In the genomic region with DNA sequence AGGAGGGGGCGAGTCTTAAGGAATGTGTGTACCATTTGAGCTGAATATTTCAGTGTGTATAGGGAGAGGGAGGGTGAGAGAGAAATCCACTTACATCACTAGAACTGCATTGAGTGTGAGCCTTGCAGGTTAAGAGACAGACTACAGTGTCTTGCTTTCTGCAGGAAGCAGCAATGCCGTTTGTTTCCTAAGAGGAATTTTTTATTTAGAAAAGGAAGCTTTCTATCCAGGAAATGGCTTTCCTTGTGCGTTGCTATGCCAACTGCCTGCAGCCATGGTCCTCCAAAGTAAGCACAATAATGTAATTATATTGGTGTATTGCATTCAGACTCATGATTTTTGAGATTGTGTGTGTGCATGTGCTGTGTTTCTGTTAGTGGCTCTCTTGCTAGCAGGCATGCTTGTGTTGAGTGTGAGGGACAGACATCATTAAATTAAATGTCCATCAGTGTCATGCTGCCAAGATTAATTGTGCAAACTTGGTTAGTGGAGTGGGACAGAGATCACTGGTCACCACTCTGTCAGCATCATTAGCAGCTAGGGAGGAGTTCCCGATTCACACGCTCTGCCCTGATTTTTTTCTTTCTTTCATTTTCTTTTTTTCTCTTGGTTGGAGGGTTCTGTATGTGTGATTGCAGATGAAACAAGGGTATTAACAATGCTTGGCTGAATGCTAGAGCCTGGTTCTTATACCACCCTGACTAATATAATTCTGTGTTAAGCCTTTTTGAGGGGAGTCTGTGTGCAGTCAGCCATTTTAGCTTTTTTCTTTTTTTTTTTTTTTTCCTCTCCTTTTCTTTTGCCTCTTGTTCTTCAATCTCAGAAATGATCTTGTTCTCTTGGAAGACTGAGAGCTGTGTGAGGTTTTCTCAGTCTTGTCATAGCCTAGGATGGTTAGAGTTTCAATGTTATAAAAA, we compare ENCODE assay signal across 8 cellular contexts.
DNase-seq lines count a peak whose midpoint lies in the region; ATAC-seq and TF ChIP-seq lines count a peak whose summit lies in the region.

No MANE protein-coding gene starts in this region.

- H3K4me1 Mint-ChIP-seq in H9 = peaks cover 11 to 12% of the 10 kb centered on the region in 2 experiments

- H3F3A ChIP-seq in SK-N-SH (replicated peaks; ENCODE audit: insufficient read depth) = peaks cover 17% of the 10 kb centered on the region
- peaks cover 8% of the 10 kb centered on the region for H3F3A ChIP-seq in smooth muscle cell (ENCODE audit: low read depth)

- POLR2A ChIA-PET in SK-N-SH (lab: Yijun Ruan, JAX) = interaction anchor here (0.6 kb wide), 1 partner anchor 166 kb away, joined by 3 read pairs; no protein-coding TSS in a partner anchor

- 17% methylated on average over 5 of the region's 5 CpGs for WGBS in SK-N-SH (ENCODE audit: low lambda C conversion rate)
- 77% methylated on average over 5 of the region's 5 CpGs for WGBS in smooth muscle cell (ENCODE audit: low lambda C conversion rate)
- WGBS in H9 (ENCODE audit: extremely low coverage, insufficient read length, low lambda C conversion rate) = no CpG with 5 or more reads among the region's 5 CpGs

- no peak overlapping the region for H2BK20ac ChIP-seq in H9 (ENCODE audit: low read depth, low read length, poor library complexity, severe bottlenecking)

- no peak overlapping the region for H3K18ac ChIP-seq in H9 (ENCODE audit: insufficient read length, low read depth, low read length)

- H4K20me1 ChIP-seq in SK-N-SH (ENCODE audit: insufficient read depth) = no peaks in the 10 kb centered on the region
- H4K20me1 ChIP-seq in smooth muscle cell (ENCODE audit: low read depth) = no peaks in the 10 kb centered on the region
- no peaks in the 10 kb centered on the region for H4K20me1 ChIP-seq in H9 (ENCODE audit: control insufficient read depth, insufficient read depth, insufficient read length)

- H3K23me2 ChIP-seq in H9 (ENCODE audit: insufficient read length, low read depth, low read length, poor library complexity, severe bottlenecking) = no peaks in the 10 kb centered on the region

- H3T11ph ChIP-seq in H9 (ENCODE audit: low read length) = no peak overlapping the region

- H3K9me2 ChIP-seq in SK-N-SH = no peaks in the 10 kb centered on the region

- CTCF ChIA-PET in SK-N-SH (lab: Yijun Ruan, JAX) = interaction anchor here (0.5 to 1.7 kb wide), 12 partner anchors 9 to 537 kb away, joined by 3 to 5 read pairs (median 3); no protein-coding TSS in a partner anchor

- no peak overlapping the region for H3K56ac ChIP-seq in H9 (ENCODE audit: insufficient read length, low read depth, low read length)

- intact Hi-C loops in left ventricle myocardium superior (cut with micrococcal nuclease) = no loop called here

- H3K14ac ChIP-seq in H9 (ENCODE audit: insufficient read depth, low read length) = no peak overlapping the region

- H3K9ac ChIP-seq in SK-N-SH = peak overlapping the region; percentile 77
- no peak overlapping the region for H3K9ac ChIP-seq in smooth muscle cell (ENCODE audit: low read depth)
- H3K9ac ChIP-seq in H9 (ENCODE audit: extremely low read depth, insufficient read length, low read length) = no peak overlapping the region

- peak; percentile 46 for DNase-seq in SK-N-SH
- DNase-seq in left ventricle myocardium superior = no peak
- no peak for DNase-seq in smooth muscle cell (lab: John Stamatoyannopoulos, UW; ENCODE audit: unreplicated experiment)
- DNase-seq in DMS 273 treated with DMSO at 0.1 percent for 48 hours (lab: John Stamatoyannopoulos, UW) = no peak
- no peak for DNase-seq in islet precursor cell
- DNase-seq in H9 = no peak

- H3K79me2 ChIP-seq in SK-N-SH (ENCODE audit: insufficient read depth) (peaks cover 31% of the 10 kb centered on the region), smooth muscle cell (ENCODE audit: low read depth) (peaks cover 15% of the 10 kb centered on the region), H9 (ENCODE audit: insufficient read depth, low read length) (no peaks in the 10 kb centered on the region)

- no peak overlapping the region for H3K4me3 Mint-ChIP-seq in H9

- H4K91ac ChIP-seq in H9 (ENCODE audit: insufficient read length, low read depth, low read length) = no peak overlapping the region

- H2BK120ac ChIP-seq in H9 (ENCODE audit: low read depth, low read length, poor library complexity, severe bottlenecking) = no peak overlapping the region

- peak overlapping the region; percentile 88 to 97 for H3K27ac ChIP-seq in SK-N-SH (ENCODE audit: low read depth in 2 of 2, low read length in 1 of 2)
- no peak overlapping the region for H3K27ac ChIP-seq in smooth muscle cell (ENCODE audit: low read depth)
- H3K27ac ChIP-seq in H9 (ENCODE audit: insufficient read length, low read depth, low read length) = no peak overlapping the region

- no peak overlapping the region for H3K23ac ChIP-seq in H9 (ENCODE audit: insufficient read length, low read depth, low read length)

- no peak overlapping the region for H4K5ac ChIP-seq in H9 (ENCODE audit: insufficient read length, low read depth, low read length)

- peak overlapping the region; percentile 45 to 59 for H3K4me3 ChIP-seq in SK-N-SH (ENCODE audit: low read depth in 2 of 2, low read length in 1 of 2)
- H3K4me3 ChIP-seq in smooth muscle cell = no peak overlapping the region

- peak overlapping the region; percentile 83 for H3K4me2 ChIP-seq in SK-N-SH
- peak overlapping the region; percentile 8 for H3K4me2 ChIP-seq in smooth muscle cell
- H3K4me2 ChIP-seq in H9 (ENCODE audit: insufficient read depth, insufficient read length, low read length) = no peak overlapping the region

- no peaks in the 10 kb centered on the region for H3K79me1 ChIP-seq in H9 (ENCODE audit: insufficient read depth, low read depth, low read length, poor library complexity, severe bottlenecking)

- H3K36me3 Mint-ChIP-seq in H9 (ENCODE audit: insufficient read depth in 1 of 3, low read depth in 3 of 3) = no peaks in the 10 kb centered on the region; a peak in 1 of 7 replicates

- TF ChIP-seq EP300 in SK-N-SH (IDR thresholded peaks at IDR 0.05; ENCODE audit: borderline replicate concordance in 1 of 2, low read depth in 1 of 2, low read length in 1 of 2) = peak in 1 of 2 experiments; percentile 98; a peak in 2 of 4 replicates

- no peak overlapping the region for H2BK15ac ChIP-seq in H9 (ENCODE audit: low read depth, low read length)

- H2AFZ ChIP-seq in SK-N-SH (ENCODE audit: low read depth) (peak overlapping the region; percentile 48; the same call in 1 of the 2 replicates), smooth muscle cell (ENCODE audit: low read depth) (no peak overlapping the region), H9 (ENCODE audit: low read length) (no peak overlapping the region)

- no peak overlapping the region for H4K8ac ChIP-seq in H9 (replicated peaks; ENCODE audit: insufficient read length, low read depth, low read length)

- no peak overlapping the region for H3K27ac Mint-ChIP-seq in H9

- no peak overlapping the region for H3K4ac ChIP-seq in H9 (ENCODE audit: low read depth, low read length)

- H3K27me3 ChIP-seq in SK-N-SH (ENCODE audit: insufficient read depth) = no peaks in the 10 kb centered on the region
- H3K27me3 ChIP-seq in smooth muscle cell (ENCODE audit: low read depth) = no peaks in the 10 kb centered on the region
- no peaks in the 10 kb centered on the region for H3K27me3 ChIP-seq in H9 (ENCODE audit: insufficient read depth, low read length)

- TF ChIP-seq RAD21 in SK-N-SH (IDR thresholded peaks at IDR 0.05; ENCODE audit: low read length) = 0 out of 2 replicates have a peak, but pooled peaks have one; percentile 29

- H2AK5ac ChIP-seq in H9 (ENCODE audit: insufficient read length, low read length) = no peak overlapping the region

- ATAC-seq in GM19351 (IDR thresholded peaks at IDR 0.05; ENCODE audit: unreplicated experiment) = peak; percentile 70
- peak; percentile 57 for ATAC-seq in left ventricle myocardium superior
- ATAC-seq in HG03469 (IDR thresholded peaks at IDR 0.05; ENCODE audit: unreplicated experiment) = no peak

- H3K9me3 ChIP-seq in SK-N-SH (no peaks in the 10 kb centered on the region), smooth muscle cell (replicated peaks; ENCODE audit: low read depth) (no peaks in the 10 kb centered on the region), H9 (ENCODE audit: control insufficient read depth, low read depth, low read length) (no peaks in the 10 kb centered on the region)

- TF ChIP-seq CTCF in SK-N-SH (IDR thresholded peaks at IDR 0.05) (no peak), smooth muscle cell (IDR thresholded peaks at IDR 0.05; ENCODE audit: borderline replicate concordance, insufficient read depth, poor library complexity, severe bottlenecking) (no peak), H9 (conservative IDR thresholded peaks at IDR 0.05) (no peak)

- no peak overlapping the region for H2BK12ac ChIP-seq in H9 (ENCODE audit: insufficient read length, low read depth, low read length)

- H3K36me3 ChIP-seq in SK-N-SH (replicated peaks in 1 of 2; ENCODE audit: control insufficient read depth in 1 of 2, insufficient read depth in 2 of 2, low read length in 1 of 2) = no peaks in the 10 kb centered on the region
- no peaks in the 10 kb centered on the region for H3K36me3 ChIP-seq in smooth muscle cell (ENCODE audit: low read depth)

- H3K4me1 ChIP-seq in SK-N-SH (ENCODE audit: control insufficient read depth in 1 of 2, insufficient read depth in 2 of 2, low read depth in 1 of 2, low read length in 1 of 2) = peaks cover 12 to 20% of the 10 kb centered on the region in 2 experiments; a peak in 3 of 4 replicates
- peaks cover 8% of the 10 kb centered on the region for H3K4me1 ChIP-seq in smooth muscle cell (ENCODE audit: low read depth)
- H3K4me1 ChIP-seq in H9 (ENCODE audit: insufficient read depth, low read length) = peaks cover 5% of the 10 kb centered on the region; the same call in 1 of the 2 replicates

- H3K27me3 Mint-ChIP-seq in H9 (ENCODE audit: low read depth) = no peaks in the 10 kb centered on the region; the same call in 1 of the 2 replicates

- no peaks in the 10 kb centered on the region for H3K9me3 Mint-ChIP-seq in H9

- H2BK5ac ChIP-seq in H9 (ENCODE audit: insufficient read length, low read length) = no peak overlapping the region

TF ChIP-seq in SK-N-SH, 30 proteins besides CTCF, POLR2A, EP300 and RAD21 (continues in another document):
- TF ChIP-seq CHD2 (IDR thresholded peaks at IDR 0.05; ENCODE audit: low read length, partially characterized antibody) (peak; percentile 90), TAF1 (IDR thresholded peaks at IDR 0.05; ENCODE audit: borderline replicate concordance, low read depth, low read length) (0 out of 2 replicates have a peak, but pooled peaks have one; percentile 7), MEF2A (IDR thresholded peaks at IDR 0.05; ENCODE audit: borderline replicate concordance, low read depth) (no peak), FOXJ3 (CRISPR knock-in tag; IDR thresholded peaks at IDR 0.05) (peak; percentile 99)
- TF ChIP-seq, protein P1, sequence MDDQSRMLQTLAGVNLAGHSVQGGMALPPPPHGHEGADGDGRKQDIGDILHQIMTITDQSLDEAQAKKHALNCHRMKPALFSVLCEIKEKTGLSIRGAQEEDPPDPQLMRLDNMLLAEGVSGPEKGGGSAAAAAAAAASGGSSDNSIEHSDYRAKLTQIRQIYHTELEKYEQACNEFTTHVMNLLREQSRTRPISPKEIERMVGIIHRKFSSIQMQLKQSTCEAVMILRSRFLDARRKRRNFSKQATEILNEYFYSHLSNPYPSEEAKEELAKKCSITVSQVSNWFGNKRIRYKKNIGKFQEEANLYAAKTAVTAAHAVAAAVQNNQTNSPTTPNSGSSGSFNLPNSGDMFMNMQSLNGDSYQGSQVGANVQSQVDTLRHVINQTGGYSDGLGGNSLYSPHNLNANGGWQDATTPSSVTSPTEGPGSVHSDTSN (IDR thresholded peaks at IDR 0.05) = peak; percentile 77

Comparison
In these comparisons a context has a peak if more than half of its experiments do, and no peak if none do; other contexts are left out.
1. H3K27ac ChIP-seq: peak in SK-N-SH (2 of 2); none in smooth muscle cell (single experiment) and H9 (single experiment).